In the genomic region with DNA sequence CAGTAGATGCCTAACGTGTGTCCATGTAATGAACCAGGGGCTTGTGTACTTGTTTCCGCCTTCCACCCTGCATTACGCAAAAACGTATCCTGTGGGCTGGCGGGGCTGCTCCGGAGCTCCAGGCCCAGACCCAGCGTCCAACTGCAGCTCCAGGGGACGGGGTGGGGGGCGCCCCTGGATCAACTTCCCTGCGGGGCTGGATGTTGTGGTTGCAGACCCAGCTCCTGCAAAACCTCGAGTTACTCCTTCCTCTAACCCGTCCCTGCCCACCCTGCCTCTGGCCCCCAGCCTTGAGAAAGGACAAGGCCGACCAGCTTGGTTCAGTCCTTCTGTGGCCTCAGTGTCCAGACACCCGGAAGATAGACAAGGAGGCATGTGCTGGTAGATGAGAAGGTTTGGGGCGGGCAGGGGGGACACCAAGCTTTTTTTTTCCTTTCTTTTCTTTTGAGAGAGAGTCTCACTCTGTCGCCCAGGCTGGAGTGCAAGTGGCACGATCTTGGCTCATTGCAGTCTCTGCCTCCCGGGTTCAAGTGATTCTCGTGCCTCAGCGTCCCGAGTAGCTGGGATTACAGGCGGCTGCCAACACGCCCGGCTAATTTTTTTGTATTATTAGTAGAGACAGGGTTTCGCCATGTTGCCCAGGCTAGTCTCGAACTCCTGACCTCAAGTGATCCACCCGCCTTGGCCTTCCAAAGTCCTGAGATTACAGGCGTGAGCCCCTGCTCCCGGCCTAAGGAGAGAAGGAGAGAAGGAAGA, we compare ENCODE assay signal across 8 cellular contexts. TPM values are rescaled to one million over a fixed set of nuclear protein-coding genes. Genes with fewer than 3 reads are reported as not detected.
A peak's percentile ranks its signal among the peaks of the same experiment; 100 is the strongest.
DNase-seq lines count a peak whose midpoint lies in the region; ATAC-seq and TF ChIP-seq lines count a peak whose summit lies in the region.

No MANE protein-coding gene starts in this region.

- H3K27ac ChIP-seq in testis = peak overlapping the region; percentile 81 to 83
- peak overlapping the region in 1 of 2 donors; percentile 22 for H3K27ac ChIP-seq in aorta (ENCODE audit: low read depth in 1 of 2, low read length in 2 of 2)

- H3K27me3 Mint-ChIP-seq in T-helper 1 cell treated with Interleukin-12 subunit alpha and Interleukin-12 subunit beta and Interleukin-4 antibody, amounts not matched to agents 30 μg/mL and 1 μg/mL, for 36 hours (ENCODE audit: low read depth) = no peaks in the 10 kb centered on the region
- peaks cover 2% of the 10 kb centered on the region for H3K27me3 Mint-ChIP-seq in activated naive CD8-positive, alpha-beta T cell treated with anti-CD3 and anti-CD28 coated beads, Interleukin-2, amount 10 ng/mL, durations not matched to agents 7 days and 5 days

- no peak for TF ChIP-seq CTCF in kidney epithelial cell (IDR thresholded peaks at IDR 0.05; ENCODE audit: insufficient read depth, low read length, poor library complexity, severe bottlenecking)
- TF ChIP-seq CTCF in testis (IDR thresholded peaks at IDR 0.05) = no peak

- H3K4me1 Mint-ChIP-seq in T-helper 1 cell treated with Interleukin-12 subunit alpha and Interleukin-12 subunit beta and Interleukin-4 antibody, amounts not matched to agents 30 μg/mL and 1 μg/mL, for 36 hours (ENCODE audit: low read depth) = peaks cover 21% of the 10 kb centered on the region
- H3K4me1 Mint-ChIP-seq in activated naive CD8-positive, alpha-beta T cell treated with anti-CD3 and anti-CD28 coated beads, Interleukin-2, amount 10 ng/mL, durations not matched to agents 7 days and 5 days = peaks cover 16% of the 10 kb centered on the region

- no peaks in the 10 kb centered on the region for H3K9me3 Mint-ChIP-seq in T-helper 1 cell treated with Interleukin-12 subunit alpha and Interleukin-12 subunit beta and Interleukin-4 antibody, amounts not matched to agents 30 μg/mL and 1 μg/mL, for 36 hours
- H3K9me3 Mint-ChIP-seq in activated naive CD8-positive, alpha-beta T cell treated with anti-CD3 and anti-CD28 coated beads, Interleukin-2, amount 10 ng/mL, durations not matched to agents 7 days and 5 days = no peaks in the 10 kb centered on the region

- peak overlapping the region; percentile 59 for H3K27ac Mint-ChIP-seq in T-helper 1 cell treated with Interleukin-12 subunit alpha and Interleukin-12 subunit beta and Interleukin-4 antibody, amounts not matched to agents 30 μg/mL and 1 μg/mL, for 36 hours
- peak overlapping the region; percentile 98 for H3K27ac Mint-ChIP-seq in activated naive CD8-positive, alpha-beta T cell treated with anti-CD3 and anti-CD28 coated beads, Interleukin-2, amount 10 ng/mL, durations not matched to agents 7 days and 5 days

- no peak for DNase-seq in T-helper 1 cell
- DNase-seq in activated naive CD8-positive, alpha-beta T cell treated with anti-CD3 and anti-CD28 coated beads, Interleukin-2, amount 10 ng/mL, durations not matched to agents 7 days and 5 days = peak; percentile 56
- no peak for DNase-seq in kidney epithelial cell (ENCODE audit: low read depth)
- no peak for DNase-seq in testis
- DNase-seq in activated effector memory CD4-positive, alpha-beta T cell treated with anti-CD3 and anti-CD28 coated beads, Interleukin-2, amount 50 U/mL, for 16 hours = no peak
- no peak for DNase-seq in aorta
- no peak for DNase-seq in HCEC 1CT

- POLR2A ChIA-PET in activated naive CD8-positive, alpha-beta T cell treated with anti-CD3 and anti-CD28 coated beads, Interleukin-2, amount 10 ng/mL, durations not matched to agents 7 days and 5 days (lab: Charles Lee) = interaction anchor here (0.6 to 1.9 kb wide), 16 partner anchors 24 to 278 kb away, joined by 3 to 18 read pairs (median 4); a partner anchor contains a TSS

- TF ChIP-seq POLR2A in testis (IDR thresholded peaks at IDR 0.05) = no peak

- H3K4me1 ChIP-seq in testis (peaks cover 6% of the 10 kb centered on the region), aorta (ENCODE audit: control insufficient read depth in 1 of 2, insufficient read depth in 2 of 2, low read length in 2 of 2) (peaks cover 0 to 2% of the 10 kb centered on the region in 2 donors)

- H3K36me3 ChIP-seq in kidney epithelial cell (ENCODE audit: control insufficient read depth, insufficient read depth, low read length) (no peaks in the 10 kb centered on the region), testis (ENCODE audit: low read depth, missing control alignments) (no peaks in the 10 kb centered on the region), aorta (ENCODE audit: control insufficient read depth in 1 of 2, insufficient read depth in 2 of 2, low read length in 1 of 2) (no peaks in the 10 kb centered on the region)

- intact Hi-C loops in testis (cut with DNase I; ENCODE audit: low total_unique reads) = no loop called here
- intact Hi-C loops in aorta (cut with DNase I) = no loop called here

- H3K4me3 ChIP-seq in kidney epithelial cell (ENCODE audit: low read depth, low read length) (peak overlapping the region; percentile 88), testis (peak overlapping the region; percentile 89 to 94), aorta (ENCODE audit: low read length in 2 of 2) (peak overlapping the region in 1 of 2 donors; percentile 65)

- WGBS in testis, 2 donors = 67 to 69% methylated on average over 26 to 29 of the region's 29 CpGs
- 84 to 89% methylated on average over 29 of the region's 29 CpGs for WGBS in aorta, 2 donors

- peaks cover 21% of the 10 kb centered on the region for H3K36me3 Mint-ChIP-seq in T-helper 1 cell treated with Interleukin-12 subunit alpha and Interleukin-12 subunit beta and Interleukin-4 antibody, amounts not matched to agents 30 μg/mL and 1 μg/mL, for 36 hours (ENCODE audit: low read depth)
- peaks cover 10% of the 10 kb centered on the region for H3K36me3 Mint-ChIP-seq in activated naive CD8-positive, alpha-beta T cell treated with anti-CD3 and anti-CD28 coated beads, Interleukin-2, amount 10 ng/mL, durations not matched to agents 7 days and 5 days

- no peaks in the 10 kb centered on the region for H3K27me3 ChIP-seq in kidney epithelial cell (ENCODE audit: control insufficient read depth, insufficient read depth, low read length)
- H3K27me3 ChIP-seq in testis = no peaks in the 10 kb centered on the region
- no peaks in the 10 kb centered on the region for H3K27me3 ChIP-seq in aorta (ENCODE audit: control insufficient read depth in 1 of 2, insufficient read depth in 2 of 2, low read length in 1 of 2)

- peak overlapping the region; percentile 89 for H3K4me3 Mint-ChIP-seq in T-helper 1 cell treated with Interleukin-12 subunit alpha and Interleukin-12 subunit beta and Interleukin-4 antibody, amounts not matched to agents 30 μg/mL and 1 μg/mL, for 36 hours
- peak overlapping the region; percentile 99 for H3K4me3 Mint-ChIP-seq in activated naive CD8-positive, alpha-beta T cell treated with anti-CD3 and anti-CD28 coated beads, Interleukin-2, amount 10 ng/mL, durations not matched to agents 7 days and 5 days

- H3K9me3 ChIP-seq in testis = no peaks in the 10 kb centered on the region
- no peaks in the 10 kb centered on the region for H3K9me3 ChIP-seq in aorta (ENCODE audit: control insufficient read depth, low read length)

- ATAC-seq in activated naive CD8-positive, alpha-beta T cell treated with anti-CD3 and anti-CD28 coated beads, Interleukin-2, amount 10 ng/mL, durations not matched to agents 7 days and 5 days (ENCODE audit: low read depth) = no peak
- ATAC-seq in aorta (ENCODE audit: low FRiP score) = no peak

RNA-seq across cellular contexts. Expression of a gene that starts 0.7 kb away (rescaled TPM):
- 100 to 1,000 TPM; 163 to 164 TPM for total RNA-seq in activated naive CD8-positive, alpha-beta T cell treated with anti-CD3 and anti-CD28 coated beads, Interleukin-2, amount 10 ng/mL, durations not matched to agents 7 days and 5 days
- total RNA-seq in kidney epithelial cell = 80.1 and 88.9 TPM in 2 replicates
- total RNA-seq in testis = 100 to 1,000 TPM; 138 TPM
- polyA plus RNA-seq in testis (ENCODE audit: insufficient read depth, low read depth, low replicate concordance) = 99.1 TPM
- 100 to 1,000 TPM in 1 of 2 donors, 10 to 100 TPM in 1; 98.8 to 138 TPM for total RNA-seq in aorta
- 100 to 1,000 TPM in 1 of 2 donors, 10 to 100 TPM in 1; 25.7 to 102 TPM for polyA plus RNA-seq in aorta

RNA-seq across cellular contexts. Expression of a gene that starts 25.3 kb away (rescaled TPM):
- total RNA-seq in activated naive CD8-positive, alpha-beta T cell treated with anti-CD3 and anti-CD28 coated beads, Interleukin-2, amount 10 ng/mL, durations not matched to agents 7 days and 5 days = not detected
- total RNA-seq in kidney epithelial cell = not detected in 2 replicates
- under 1 TPM in 1 of 2 donors, not detected in 1; 0.31 TPM for total RNA-seq in testis
- 0.13 TPM for polyA plus RNA-seq in testis (ENCODE audit: insufficient read depth, low read depth, low replicate concordance)
- total RNA-seq in aorta = not detected
- polyA plus RNA-seq in aorta = 1 to 10 TPM in 1 of 2 donors, under 1 TPM in 1; 0.75 to 3.0 TPM

RNA-seq across cellular contexts. Expression of a gene that starts 29.7 kb away (rescaled TPM):
- not detected for total RNA-seq in activated naive CD8-positive, alpha-beta T cell treated with anti-CD3 and anti-CD28 coated beads, Interleukin-2, amount 10 ng/mL, durations not matched to agents 7 days and 5 days
- total RNA-seq in kidney epithelial cell = 0.33 and 0.34 TPM in 2 replicates
- 1 to 10 TPM in 1 of 2 donors, under 1 TPM in 1; 0.31 to 1.6 TPM for total RNA-seq in testis
- 0.47 TPM for polyA plus RNA-seq in testis (ENCODE audit: insufficient read depth, low read depth, low replicate concordance)
- not detected for total RNA-seq in aorta
- polyA plus RNA-seq in aorta = not detected

RNA-seq across cellular contexts. Expression of a gene that starts 32.0 kb away (rescaled TPM):
- 10 to 100 TPM; 81.6 to 83.0 TPM for total RNA-seq in activated naive CD8-positive, alpha-beta T cell treated with anti-CD3 and anti-CD28 coated beads, Interleukin-2, amount 10 ng/mL, durations not matched to agents 7 days and 5 days
- 45.7 and 53.2 TPM in 2 replicates for total RNA-seq in kidney epithelial cell
- total RNA-seq in testis = 10 to 100 TPM; 49.2 to 53.4 TPM
- 79.6 TPM for polyA plus RNA-seq in testis (ENCODE audit: insufficient read depth, low read depth, low replicate concordance)
- 10 to 100 TPM; 57.6 to 60.9 TPM for total RNA-seq in aorta
- 10 to 100 TPM; 35.1 to 41.8 TPM for polyA plus RNA-seq in aorta

RNA-seq across cellular contexts. Expression of a gene that starts 36.7 kb away (rescaled TPM):
- 1 to 10 TPM; 5.4 to 5.8 TPM for total RNA-seq in activated naive CD8-positive, alpha-beta T cell treated with anti-CD3 and anti-CD28 coated beads, Interleukin-2, amount 10 ng/mL, durations not matched to agents 7 days and 5 days
- 2.3 and 3.0 TPM in 2 replicates for total RNA-seq in kidney epithelial cell
- total RNA-seq in testis = 10 to 100 TPM; 22.9 to 29.4 TPM
- polyA plus RNA-seq in testis (ENCODE audit: insufficient read depth, low read depth, low replicate concordance) = 30.5 TPM
- total RNA-seq in aorta = not detected
- polyA plus RNA-seq in aorta = not detected
